Comparison of ENCODE assay signal across 28 cellular contexts in genomic region chr12:86526060-86526595, GRCh38.
"Had no signal": no experiment of that assay in that cellular context is flagged by ENCODE, and none has a peak within 500 bp of the region (broad histone marks: within the 10 kb centered on the region; RNA-seq: fewer than 3 reads in every experiment).

No MANE protein-coding gene starts in this region.

- H3K9me3 ChIP-seq: neutrophil, right lobe of liver had no signal

- H3K27me3 ChIP-seq: heart right ventricle, hepatocyte, left lung, neural progenitor cell, neutrophil, right atrium auricular region, right lobe of liver, tibial nerve, upper lobe of left lung had no signal

- H3K4me1 ChIP-seq: heart right ventricle, left lung, parathyroid adenoma, right atrium auricular region, right lobe of liver, tibial nerve, upper lobe of left lung had no signal

- DNase-seq: heart right ventricle; islet precursor cell; kidney glomerular epithelial cell; left colon; mesendoderm; naive B cell; natural killer cell; nephron progenitor cell; occipital lobe; stimulated activated CD4-positive, alpha-beta T cell treated with anti-CD3 and anti-CD28 coated beads, Interleukin-12 subunit alpha, Interleukin-12 subunit beta, amount 100 ng/mL, for 4 hours; stimulated activated CD4-positive, alpha-beta T cell treated with anti-CD3 and anti-CD28 coated beads, Interleukin-15, amount 100 ng/mL, for 24 hours; stimulated activated CD4-positive, alpha-beta T cell treated with anti-CD3 and anti-CD28 coated beads, Interleukin-2, amount 100 ng/mL, for 24 hours; stimulated activated CD4-positive, alpha-beta T cell treated with anti-CD3 and anti-CD28 coated beads, Interleukin-4, amount 100 ng/mL, for 1 hour; stimulated activated naive CD4-positive, alpha-beta T cell treated with Interleukin-2 at 50 U/mL for 16 hours; stimulated activated naive CD8-positive, alpha-beta T cell treated with anti-CD3 and anti-CD28 coated beads, Interleukin-15, amount 100 ng/mL, for 72 hours; substantia nigra had no signal

- H3K36me3 ChIP-seq: heart right ventricle, left lung, neural progenitor cell, neutrophil, right atrium auricular region, right lobe of liver, tibial nerve, upper lobe of left lung had no signal

- H3K27ac ChIP-seq: heart right ventricle, hepatocyte, left lung, neural progenitor cell, neutrophil, parathyroid adenoma, right atrium auricular region, right lobe of liver, skin epidermis, tibial nerve, upper lobe of left lung had no signal

- FAIRE-seq: urothelium cell line had no signal

- ATAC-seq: left colon; left lung; natural killer cell; stimulated activated naive CD8-positive, alpha-beta T cell treated with anti-CD3 and anti-CD28 coated beads, Interleukin-15, amount 100 ng/mL, for 72 hours had no signal

- H3K4me3 ChIP-seq: heart right ventricle, hepatocyte, left lung, lung, neural progenitor cell, right atrium auricular region, right lobe of liver, skin epidermis, tibial nerve, upper lobe of left lung had no signal
